In the genomic region with DNA sequence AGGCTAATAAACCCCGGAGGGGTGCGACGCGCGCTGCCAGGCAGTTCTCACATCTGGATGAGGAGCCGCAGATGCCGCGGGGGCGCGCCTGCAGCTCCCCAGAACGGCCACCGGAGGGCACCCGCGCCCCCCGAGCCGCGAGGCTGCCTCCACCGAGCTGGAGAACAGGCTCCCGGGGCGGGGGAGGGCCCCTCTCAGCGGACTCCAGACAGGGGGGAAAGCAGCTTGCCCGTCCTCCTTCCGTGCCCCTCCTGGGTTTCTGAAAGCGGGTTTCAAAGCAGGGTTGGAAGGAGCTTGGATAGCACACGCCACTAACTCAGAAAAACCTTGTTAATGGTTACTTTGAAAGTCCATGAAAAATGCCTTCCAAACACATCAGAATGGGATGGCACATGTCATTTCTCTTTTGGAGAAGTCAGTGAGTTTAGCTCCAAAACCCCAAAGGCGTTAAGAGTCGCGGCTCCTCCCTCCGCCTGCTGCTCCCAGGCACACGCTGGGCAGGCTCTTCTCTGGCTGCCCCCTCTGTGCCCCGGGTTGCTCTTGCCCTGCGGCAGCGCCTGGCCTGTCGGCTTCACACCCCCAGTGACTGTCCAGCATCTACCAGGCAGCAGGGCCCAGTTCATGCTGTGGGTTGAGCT, we compare ENCODE assay signal across 8 cellular contexts.
DNase-seq lines count a peak whose midpoint lies in the region; ATAC-seq and TF ChIP-seq lines count a peak whose summit lies in the region.

No MANE protein-coding gene starts in this region.

- ATAC-seq in GM18519 (IDR thresholded peaks at IDR 0.05; ENCODE audit: low FRiP score, unreplicated experiment) = peak; percentile 60
- ATAC-seq in HG03095 (IDR thresholded peaks at IDR 0.05; ENCODE audit: unreplicated experiment) = peak; percentile 77
- ATAC-seq in HG03108 (IDR thresholded peaks at IDR 0.05; ENCODE audit: unreplicated experiment) = no peak

- H3K36me3 Mint-ChIP-seq in type B pancreatic cell = no peaks in the 10 kb centered on the region

- DNase-seq in OCI-M1 (lab: John Stamatoyannopoulos, UW) = peak; percentile 65
- peak; percentile 72 for DNase-seq in coronary artery (ENCODE audit: low spot score)
- DNase-seq in mesenteric fat pad (ENCODE audit: low spot score) = peak; percentile 89
- DNase-seq in type B pancreatic cell (ENCODE audit: extremely low spot score, unreplicated experiment) = peak; percentile 84

- H3K27me3 Mint-ChIP-seq in type B pancreatic cell = peaks cover 59% of the 10 kb centered on the region

- H3K27ac Mint-ChIP-seq in type B pancreatic cell = no peak overlapping the region

- no peak overlapping the region for H3K4me3 Mint-ChIP-seq in type B pancreatic cell

- TF ChIP-seq CTCF in C4-2B (conservative IDR thresholded peaks at IDR 0.05) (peak; percentile 97), coronary artery (IDR thresholded peaks at IDR 0.05) (peak; percentile 85), type B pancreatic cell (conservative IDR thresholded peaks at IDR 0.05) (peak; percentile 95)

- H3K27ac ChIP-seq in C4-2B (no peak overlapping the region), coronary artery (no peak overlapping the region)

- H3K4me1 Mint-ChIP-seq in type B pancreatic cell (ENCODE audit: unreplicated experiment) = peaks cover 4% of the 10 kb centered on the region

- peak overlapping the region; percentile 63 for H3K4me3 ChIP-seq in coronary artery

- H3K9me3 Mint-ChIP-seq in type B pancreatic cell = no peaks in the 10 kb centered on the region
